14 cellular contexts compared by ENCODE assay signal in the genomic region with DNA sequence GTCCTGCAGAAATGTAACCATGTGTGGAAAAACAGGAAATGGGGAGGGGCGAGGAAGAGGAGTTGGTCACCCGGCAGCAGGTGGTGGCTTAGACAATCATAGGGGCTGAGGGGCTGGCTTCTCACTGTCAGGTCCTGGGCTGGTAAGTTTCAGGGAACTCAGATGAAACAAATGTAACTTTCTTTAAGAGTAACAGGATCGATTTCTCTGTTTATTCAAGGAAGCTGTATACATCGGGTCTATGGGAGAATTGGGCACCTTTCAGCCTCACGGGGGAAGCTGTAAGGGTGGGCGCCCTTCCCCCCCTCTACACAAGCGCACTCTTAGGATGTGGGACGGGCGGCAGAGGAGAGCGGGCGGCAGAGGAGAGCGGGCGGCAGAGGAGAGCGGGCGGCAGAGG.
A peak's percentile ranks its signal among the peaks of the same experiment; 100 is the strongest.
DNase-seq lines count a peak whose midpoint lies in the region; ATAC-seq, FAIRE-seq and TF ChIP-seq lines count a peak whose summit lies in the region.
"Had no signal": no experiment of that assay in that cellular context is flagged by ENCODE, and none has a peak within 500 bp of the region (broad histone marks: within the 10 kb centered on the region; RNA-seq: fewer than 3 reads in every experiment).

No MANE protein-coding gene starts in this region.

- FAIRE-seq in H1 (lab: Jason Lieb, UNC) = no peak
- FAIRE-seq: bronchial epithelial cell, pancreas had no signal

- ATAC-seq in CD8-positive, alpha-beta T cell = no peak
- no peak for ATAC-seq in HG03025 (IDR thresholded peaks at IDR 0.05; ENCODE audit: low FRiP score, unreplicated experiment)
- no peak for ATAC-seq in GM21423 (IDR thresholded peaks at IDR 0.05; ENCODE audit: unreplicated experiment)

- no peak overlapping the region for H2BK12ac ChIP-seq in H1 (ENCODE audit: low read depth, low read length)
- H2BK12ac ChIP-seq in neuronal stem cell (ENCODE audit: low read length) = no peak overlapping the region

- TF ChIP-seq POLR2A in H1 (IDR thresholded peaks at IDR 0.05; ENCODE audit: control extremely low read depth in 1 of 2, low read depth in 2 of 2, low read length in 2 of 2) = no peak

- CTCF ChIA-PET in CD8-positive, alpha-beta T cell (lab: Charles Lee) = no interaction called here
- CTCF ChIA-PET in H1 (lab: Charles Lee; ENCODE audit: partially characterized antibody) = interaction anchor here (1.2 to 2.0 kb wide), 3 partner anchors 9 to 265 kb away, joined by 3 to 11 read pairs (median 3); no protein-coding TSS in a partner anchor

- H3K79me2 ChIP-seq in H1 (ENCODE audit: control insufficient read depth in 1 of 2, insufficient read depth in 2 of 2, low read length in 2 of 2) = no peaks in the 10 kb centered on the region

- H3K18ac ChIP-seq in H1 (ENCODE audit: extremely low read depth, low read length) = no peak overlapping the region
- no peak overlapping the region for H3K18ac ChIP-seq in neuronal stem cell (ENCODE audit: low read length)

- H2BK5ac ChIP-seq in H1 (ENCODE audit: low read depth, low read length) = no peak overlapping the region
- no peak overlapping the region for H2BK5ac ChIP-seq in neuronal stem cell (ENCODE audit: low read length)

- no peaks in the 10 kb centered on the region for H3K36me3 Mint-ChIP-seq in CD8-positive, alpha-beta T cell

- H4K91ac ChIP-seq in H1 (replicated peaks; ENCODE audit: insufficient read length, low read length) (no peak overlapping the region), neuronal stem cell (ENCODE audit: low read depth, low read length, poor library complexity) (no peak overlapping the region)

- peaks cover 9% of the 10 kb centered on the region; the same call in 1 of the 2 replicates for H3K23me2 ChIP-seq in H1 (ENCODE audit: low read depth, low read length)

- H4K8ac ChIP-seq in H1 (ENCODE audit: extremely low read depth, insufficient read depth, low read length) (no peak overlapping the region), neuronal stem cell (ENCODE audit: low read depth, low read length) (no peak overlapping the region)

- TF ChIP-seq RAD21 in H1 (IDR thresholded peaks at IDR 0.05 in 1 of 2, conservative IDR thresholded peaks at IDR 0.05 in 1 of 2; ENCODE audit: low read depth in 2 of 2, low read length in 2 of 2) = no peak

- H3K4me2 ChIP-seq in H1 (ENCODE audit: insufficient read depth in 1 of 2, low read depth in 2 of 2, low read length in 2 of 2) = peak overlapping the region; percentile 76 to 92
- H3K4me2 ChIP-seq in neuronal stem cell (ENCODE audit: insufficient read depth, low read length, poor library complexity, severe bottlenecking) = peak overlapping the region; percentile 64

- H3K23ac ChIP-seq in H1 (ENCODE audit: insufficient read length) = no peak overlapping the region
- no peak overlapping the region for H3K23ac ChIP-seq in neuronal stem cell (ENCODE audit: low read depth, low read length, poor library complexity)

- peaks cover 6% of the 10 kb centered on the region for H3K4me1 ChIP-seq in CD8-positive, alpha-beta T cell (ENCODE audit: insufficient read depth, low read length)
- H3K4me1 ChIP-seq in H1 (replicated peaks in 1 of 4; ENCODE audit: control insufficient read depth in 3 of 4, insufficient read depth in 4 of 4, low read length in 3 of 4) (peaks cover 2 to 6% (median 4%) of the 10 kb centered on the region in 4 experiments; a peak in 6 of 7 replicates), neuronal stem cell (ENCODE audit: control insufficient read depth in 2 of 2, insufficient read depth in 1 of 2, low read depth in 1 of 2, low read length in 2 of 2) (peaks cover 0 to 3% of the 10 kb centered on the region in 2 donors)

- no peaks in the 10 kb centered on the region for H4K20me1 ChIP-seq in H1 (replicated peaks in 1 of 2; ENCODE audit: control insufficient read depth in 1 of 2, insufficient read depth in 2 of 2, low read length in 2 of 2)

- H2AK5ac ChIP-seq in H1 (ENCODE audit: low read depth, low read length) (no peak overlapping the region), neuronal stem cell (ENCODE audit: low read depth, low read length) (no peak overlapping the region)

- H3K36me3 ChIP-seq in CD8-positive, alpha-beta T cell (ENCODE audit: insufficient read depth, low read length) = no peaks in the 10 kb centered on the region
- H3K36me3 ChIP-seq in H1 (ENCODE audit: control insufficient read depth in 2 of 4, insufficient read depth in 4 of 4, low read length in 3 of 4) (no peaks in the 10 kb centered on the region), neuronal stem cell (replicated peaks in 1 of 2; ENCODE audit: control insufficient read depth in 2 of 2, insufficient read depth in 2 of 2, low read length in 2 of 2) (no peaks in the 10 kb centered on the region)
- H3K36me3 ChIP-seq: pancreas, suprapubic skin had no signal

- WGBS in H1 (ENCODE audit: extremely low coverage in 1 of 2, insufficient coverage in 1 of 2, insufficient read length in 1 of 2, insufficient replicate concordance in 2 of 2, low coverage in 1 of 2, low lambda C conversion rate in 2 of 2, missing lambda C conversion rate in 1 of 2), 2 experiments = 1% methylated on average over 12 of the region's 15 CpGs; no CpG with 5 or more reads in 1 of the 2 experiments
- WGBS in neuronal stem cell (ENCODE audit: extremely low coverage in 2 of 2, insufficient read length in 2 of 2, insufficient replicate concordance in 1 of 2), 2 donors = no CpG with 5 or more reads among the region's 15 CpGs

- DNase-seq in CD8-positive, alpha-beta T cell = no peak
- DNase-seq in NCI-H69 (lab: John Stamatoyannopoulos, UW) = peak; percentile 48
- peak in 1 of 2 experiments; percentile 62 for DNase-seq in H1 (ENCODE audit: low read depth in 1 of 2, low spot score in 2 of 2)
- DNase-seq in neuronal stem cell (ENCODE audit: low spot score) = no peak
- DNase-seq in cerebellar nuclear complex (lab: John Stamatoyannopoulos, UW) = no peak
- DNase-seq: effector CD4-positive, alpha-beta T cell; Kasumi-1; NCI-H510A; stimulated activated CD4-positive, alpha-beta T cell treated with anti-CD3 and anti-CD28 coated beads, Interleukin-12 subunit alpha, Interleukin-12 subunit beta, amount 100 ng/mL, for 4 hours had no signal

- H2BK120ac ChIP-seq in H1 (replicated peaks; ENCODE audit: low read depth, low read length) (no peak overlapping the region), neuronal stem cell (ENCODE audit: low read depth, low read length) (no peak overlapping the region)

- H3K79me1 ChIP-seq in H1 (ENCODE audit: low read depth, low read length) (no peaks in the 10 kb centered on the region), neuronal stem cell (ENCODE audit: low read depth, low read length) (no peaks in the 10 kb centered on the region)

- H2BK20ac ChIP-seq in H1 (ENCODE audit: low read length) = no peak overlapping the region

- H3K27me3 Mint-ChIP-seq in CD8-positive, alpha-beta T cell (ENCODE audit: low read depth) = peaks cover 32% of the 10 kb centered on the region

- peak overlapping the region; percentile 80; the same call in 1 of the 2 replicates for H2AFZ ChIP-seq in H1 (ENCODE audit: low read length)
- peak overlapping the region; percentile 49 for H2AFZ ChIP-seq in neuronal stem cell (ENCODE audit: low read length)

- H3K4me3 ChIP-seq in CD8-positive, alpha-beta T cell (ENCODE audit: low read depth, low read length) = peak overlapping the region; percentile 50
- H3K4me3 ChIP-seq in H1 (ENCODE audit: extremely low read depth in 1 of 4, insufficient read depth in 2 of 4, low read depth in 3 of 4, low read length in 4 of 4) = peak overlapping the region; percentile 34 to 67 (median 40)
- peak overlapping the region in 1 of 2 donors; percentile 71 for H3K4me3 ChIP-seq in neuronal stem cell (ENCODE audit: low read length in 2 of 2)

- no peaks in the 10 kb centered on the region for H3K27me3 ChIP-seq in CD8-positive, alpha-beta T cell (ENCODE audit: insufficient read depth, low read length)
- H3K27me3 ChIP-seq in H1 (replicated peaks in 1 of 4; ENCODE audit: control insufficient read depth in 3 of 4, extremely low read depth in 1 of 4, insufficient read depth in 3 of 4, low read length in 3 of 4) (peaks cover 4 to 33% (median 29%) of the 10 kb centered on the region in 4 experiments), neuronal stem cell (ENCODE audit: control insufficient read depth in 3 of 3, insufficient read depth in 3 of 3, low read depth in 1 of 3, low read length in 3 of 3) (peaks cover 7 to 32% (median 31%) of the 10 kb centered on the region in 3 experiments)
- H3K27me3 ChIP-seq: pancreas had no signal

- H2BK15ac ChIP-seq in H1 (ENCODE audit: low read length) (no peak overlapping the region), neuronal stem cell (ENCODE audit: low read length) (no peak overlapping the region)

- H3K27ac Mint-ChIP-seq in CD8-positive, alpha-beta T cell = no peak overlapping the region

- no peak overlapping the region for H4K5ac ChIP-seq in H1 (ENCODE audit: insufficient read length, low read depth, low read length)

- H3K9me3 ChIP-seq in CD8-positive, alpha-beta T cell (ENCODE audit: low read length) = no peaks in the 10 kb centered on the region
- H3K9me3 ChIP-seq in H1 (ENCODE audit: insufficient read depth in 2 of 2, low read depth in 1 of 2, low read length in 1 of 2) (no peaks in the 10 kb centered on the region), neuronal stem cell (replicated peaks in 1 of 2; ENCODE audit: control insufficient read depth in 2 of 2, insufficient read depth in 1 of 2, low read depth in 1 of 2, low read length in 2 of 2) (peaks cover 0 to 6% of the 10 kb centered on the region in 2 donors)
- H3K9me3 ChIP-seq: pancreas, suprapubic skin had no signal

- POLR2A ChIA-PET in CD8-positive, alpha-beta T cell (lab: Charles Lee) = no interaction called here
- POLR2A ChIA-PET in H1 (lab: Charles Lee; ENCODE audit: partially characterized antibody) = interaction anchor here (2.3 kb wide), 1 partner anchor 9 kb away, joined by 7 read pairs; no protein-coding TSS in a partner anchor

- H3K56ac ChIP-seq in H1 (replicated peaks; ENCODE audit: insufficient read length, low read depth, low read length) = no peak overlapping the region

- peak overlapping the region; percentile 77 for H3K4me3 Mint-ChIP-seq in CD8-positive, alpha-beta T cell

- H3K27ac ChIP-seq in CD8-positive, alpha-beta T cell (ENCODE audit: low read depth, low read length) = no peak overlapping the region
- H3K27ac ChIP-seq in H1 (ENCODE audit: low read depth, low read length) (no peak overlapping the region), neuronal stem cell (replicated peaks; ENCODE audit: low read length) (no peak overlapping the region)
- H3K27ac ChIP-seq: pancreas, suprapubic skin had no signal

- H3K4ac ChIP-seq in H1 (replicated peaks; ENCODE audit: insufficient read length, low read depth, low read length) = no peak overlapping the region
- H3K4ac ChIP-seq in neuronal stem cell (ENCODE audit: low read length) = no peak overlapping the region

- H3K4me1 Mint-ChIP-seq in CD8-positive, alpha-beta T cell (ENCODE audit: low read depth) = peaks cover 14% of the 10 kb centered on the region

- H3K14ac ChIP-seq in H1 (ENCODE audit: insufficient read length) (no peak overlapping the region), neuronal stem cell (ENCODE audit: low read length) (no peak overlapping the region)

- intact Hi-C loops in CD8-positive, alpha-beta T cell (cut with DNase I, micrococcal nuclease) = no loop called here

- no peak overlapping the region for H3K9ac ChIP-seq in H1 (replicated peaks in 1 of 4; ENCODE audit: extremely low read depth in 1 of 4, low read depth in 3 of 4, low read length in 3 of 4)
- no peak overlapping the region for H3K9ac ChIP-seq in neuronal stem cell (ENCODE audit: low read depth, low read length, poor library complexity)

- no peaks in the 10 kb centered on the region for H3K9me3 Mint-ChIP-seq in CD8-positive, alpha-beta T cell

- TF ChIP-seq EP300 in H1 (IDR thresholded peaks at IDR 0.05; ENCODE audit: borderline replicate concordance in 1 of 2, low read depth in 2 of 2, low read length in 2 of 2) = no peak

- TF ChIP-seq CTCF in CD8-positive, alpha-beta T cell (IDR thresholded peaks at IDR 0.05) = no peak
- TF ChIP-seq CTCF in H1 (IDR thresholded peaks at IDR 0.05; ENCODE audit: control extremely low read depth in 1 of 3, insufficient read depth in 1 of 3, low read depth in 1 of 3, low read length in 3 of 3) = no peak
